In genomic region chr16:84293406-84293805, GRCh38 we compare ENCODE assay signal across 25 cellular contexts. TPM values are rescaled to one million over a fixed set of nuclear protein-coding genes. Genes with fewer than 3 reads are reported as not detected.
A peak's percentile ranks its signal among the peaks of the same experiment; 100 is the strongest.
DNase-seq lines count a peak whose midpoint lies in the region; ATAC-seq, FAIRE-seq and TF ChIP-seq lines count a peak whose summit lies in the region.
"Had no signal": no experiment of that assay in that cellular context is flagged by ENCODE, and none has a peak within 500 bp of the region (broad histone marks: within the 10 kb centered on the region; RNA-seq: fewer than 3 reads in every experiment).

No MANE protein-coding gene starts in this region.

- H3K9ac ChIP-seq in HepG2 (ENCODE audit: insufficient read depth, low read depth, low read length) (no peak overlapping the region), trophoblast cell (ENCODE audit: low read length) (no peak overlapping the region)
- H3K9ac ChIP-seq: GM23248 had no signal

- no peak overlapping the region for H3K14ac ChIP-seq in trophoblast cell (ENCODE audit: low read length)

- TF ChIP-seq EP300 in HepG2 (IDR thresholded peaks at IDR 0.05; ENCODE audit: low read depth in 2 of 2, low read length in 2 of 2) (no peak), HepG2 (CRISPR knock-in tag; IDR thresholded peaks at IDR 0.05; ENCODE audit: borderline replicate concordance) (no peak)

- H3K4me1 ChIP-seq in HepG2 (ENCODE audit: insufficient read depth, low read length) (no peaks in the 10 kb centered on the region), right lobe of liver (no peaks in the 10 kb centered on the region), esophagus squamous epithelium (peaks cover 9 to 31% (median 12%) of the 10 kb centered on the region in 3 donors), trophoblast cell (ENCODE audit: control insufficient read depth in 1 of 2, insufficient read depth in 2 of 2, low read length in 2 of 2) (peaks cover 3 to 4% of the 10 kb centered on the region in 2 experiments), A673 (ENCODE audit: insufficient read depth, low read length, poor library complexity, severe bottlenecking) (peaks cover 8% of the 10 kb centered on the region)
- H3K4me1 ChIP-seq: A549 had no signal

- H3K4me3 ChIP-seq in HepG2 (replicated peaks in 1 of 3; ENCODE audit: insufficient read depth in 1 of 3, low read depth in 2 of 3, low read length in 3 of 3) (no peak overlapping the region), right lobe of liver (no peak overlapping the region), esophagus squamous epithelium (no peak overlapping the region), trophoblast cell (ENCODE audit: low read depth, low read length) (peak overlapping the region; percentile 38), A673 (ENCODE audit: low read depth, low read length, poor library complexity, severe bottlenecking) (no peak overlapping the region)
- H3K4me3 ChIP-seq: A549, GM12878, GM23248 had no signal

- ATAC-seq in HepG2 (no peak), right lobe of liver (no peak), GM21576 (IDR thresholded peaks at IDR 0.05; ENCODE audit: unreplicated experiment) (no peak), HG03139 (IDR thresholded peaks at IDR 0.05; ENCODE audit: unreplicated experiment) (no peak)
- ATAC-seq: GM12878 had no signal

- no peak overlapping the region for H2AK5ac ChIP-seq in trophoblast cell (ENCODE audit: low read length)

- H3K27ac ChIP-seq in HepG2 (ENCODE audit: extremely low read length, insufficient read depth, low read length) (no peak overlapping the region), right lobe of liver (no peak overlapping the region), esophagus squamous epithelium (peak overlapping the region in 3 of 4 donors; percentile 82 to 86 (median 84)), trophoblast cell (ENCODE audit: low read depth, low read length) (no peak overlapping the region), A673 (ENCODE audit: low read depth, low read length, poor library complexity, severe bottlenecking) (no peak overlapping the region)
- H3K27ac ChIP-seq: 22Rv1, A549, GM23248, HL-60 had no signal

- no peak overlapping the region for H2AFZ ChIP-seq in HepG2 (ENCODE audit: low read length)
- no peak overlapping the region for H2AFZ ChIP-seq in trophoblast cell (ENCODE audit: insufficient read depth, low read length, poor library complexity)
- H2AFZ ChIP-seq: GM23248 had no signal

- no peaks in the 10 kb centered on the region for H3K9me3 ChIP-seq in HepG2 (ENCODE audit: low read length)
- no peaks in the 10 kb centered on the region for H3K9me3 ChIP-seq in right lobe of liver
- H3K9me3 ChIP-seq in esophagus squamous epithelium = no peaks in the 10 kb centered on the region
- H3K9me3 ChIP-seq in trophoblast cell (ENCODE audit: insufficient read depth, low read depth, low read length) = peaks cover 2% of the 10 kb centered on the region
- H3K9me3 ChIP-seq in A673 (ENCODE audit: low read depth, low read length, poor library complexity, severe bottlenecking) = no peaks in the 10 kb centered on the region
- H3K9me3 ChIP-seq: A549 had no signal

- H4K20me1 ChIP-seq in HepG2 (ENCODE audit: insufficient read depth, low read length) = no peaks in the 10 kb centered on the region

- no peak overlapping the region for H2BK5ac ChIP-seq in trophoblast cell (ENCODE audit: low read depth, low read length, poor library complexity)

- intact Hi-C loops in HepG2 (cut with micrococcal nuclease; ENCODE audit: unreplicated experiment) (no loop called here), right lobe of liver (cut with DNase I) (no loop called here), esophagus squamous epithelium (cut with DNase I) (no loop called here), A673 (cut with micrococcal nuclease; ENCODE audit: unreplicated experiment) (no loop called here)

- H3K79me1 ChIP-seq in trophoblast cell (ENCODE audit: low read length) = no peaks in the 10 kb centered on the region

- no peak overlapping the region for H4K8ac ChIP-seq in trophoblast cell (ENCODE audit: low read depth, low read length)

- H3K4me2 ChIP-seq in HepG2 (ENCODE audit: low read depth, low read length) (no peak overlapping the region), trophoblast cell (ENCODE audit: low read length) (no peak overlapping the region)
- H3K4me2 ChIP-seq: A549 had no signal

- DNase-seq in HepG2 (ENCODE audit: low spot score) = no peak
- no peak for DNase-seq in right lobe of liver
- DNase-seq in esophagus squamous epithelium (lab: John Stamatoyannopoulos, UW) = no peak
- DNase-seq in trophoblast cell = no peak
- no peak for DNase-seq in A673 (ENCODE audit: low spot score)
- DNase-seq: C1 segment of cervical spinal cord; CD4-positive, CD25-positive, alpha-beta regulatory T cell; CD8-positive, alpha-beta memory T cell; COR-L47; DMS 273 treated with DMSO at 0.1 percent for 48 hours; DMS53; DND-41; EL; GM23248; HCEC 1CT had no signal

- in situ Hi-C loops in HepG2 (cut with HindIII; ENCODE audit: extremely low pct_ligation_motif_present, low pct_unique_long_range_greater_than_20kb) = no loop called here

- H3K79me2 ChIP-seq in HepG2 (ENCODE audit: insufficient read depth, low read length) = no peaks in the 10 kb centered on the region
- no peaks in the 10 kb centered on the region for H3K79me2 ChIP-seq in trophoblast cell (ENCODE audit: control insufficient read depth, insufficient read depth, low read length, poor library complexity)

- no peak for TF ChIP-seq RAD21 in HepG2 (CRISPR knock-in tag; IDR thresholded peaks at IDR 0.05)

- no peak overlapping the region for H3K23ac ChIP-seq in trophoblast cell (ENCODE audit: low read length)

- no peak overlapping the region for H4K12ac ChIP-seq in trophoblast cell (ENCODE audit: low read depth, low read length)

- BruUV-seq in HepG2 (replicated peaks; lab: Mats Ljungman, UMichigan) (no TSS peak), A673 (replicated peaks; lab: Mats Ljungman, UMichigan) (no TSS peak)

- H3K27me3 ChIP-seq in HepG2 (ENCODE audit: control insufficient read depth in 1 of 2, insufficient read depth in 2 of 2, low read length in 2 of 2) (peaks cover 29 to 92% of the 10 kb centered on the region in 2 experiments), right lobe of liver (no peaks in the 10 kb centered on the region), esophagus squamous epithelium (peaks cover 0 to 36% (median 0%) of the 10 kb centered on the region in 4 donors), trophoblast cell (ENCODE audit: insufficient read depth, low read length) (no peaks in the 10 kb centered on the region), A673 (replicated peaks; ENCODE audit: insufficient read depth, low read depth, low read length, poor library complexity) (peaks cover 5% of the 10 kb centered on the region)

- FAIRE-seq in HepG2 (lab: Jason Lieb, UNC) = no peak
- FAIRE-seq: A549, GM12878, H54 had no signal

- H3K36me3 ChIP-seq in HepG2 (replicated peaks in 1 of 2; ENCODE audit: control insufficient read depth in 1 of 2, insufficient read depth in 2 of 2, low read length in 2 of 2) = no peaks in the 10 kb centered on the region
- no peaks in the 10 kb centered on the region for H3K36me3 ChIP-seq in right lobe of liver
- H3K36me3 ChIP-seq in esophagus squamous epithelium = no peaks in the 10 kb centered on the region
- H3K36me3 ChIP-seq in trophoblast cell (ENCODE audit: control insufficient read depth in 1 of 2, insufficient read depth in 2 of 2, low read length in 2 of 2) = no peaks in the 10 kb centered on the region
- H3K36me3 ChIP-seq in A673 (ENCODE audit: insufficient read depth, low read length, poor library complexity, severe bottlenecking) = no peaks in the 10 kb centered on the region

- no peak overlapping the region for H3K4ac ChIP-seq in trophoblast cell (ENCODE audit: low read depth, low read length)

- H3K18ac ChIP-seq in trophoblast cell (ENCODE audit: low read length) = no peak overlapping the region

- POLR2A ChIA-PET in HepG2 (lab: Yijun Ruan, JAX) = no interaction called here
- POLR2A ChIA-PET in A673 (lab: Charles Lee; ENCODE audit: low non-redundant PET) = no interaction called here

- WGBS in HepG2 (ENCODE audit: low lambda C conversion rate) = 31% methylated on average over 5 of the region's 5 CpGs
- 100% methylated on average over 1 of the region's 5 CpGs for WGBS in right lobe of liver (ENCODE audit: insufficient coverage, low coverage, low lambda C conversion rate, missing lambda C conversion rate)
- 88 to 90% methylated on average over 1 to 2 of the region's 5 CpGs for WGBS in esophagus squamous epithelium, 2 donors
- WGBS in trophoblast cell (ENCODE audit: extremely low coverage, insufficient coverage, insufficient read length) = no CpG with 5 or more reads among the region's 5 CpGs

- H4K91ac ChIP-seq in trophoblast cell (ENCODE audit: low read depth, low read length) = no peak overlapping the region

- H2BK120ac ChIP-seq in trophoblast cell (ENCODE audit: insufficient read depth, low read length, poor library complexity) = no peak overlapping the region

- no peak for TF ChIP-seq CTCF in HepG2 (CRISPR knock-in tag; IDR thresholded peaks at IDR 0.05)
- no peak for TF ChIP-seq CTCF in right lobe of liver (IDR thresholded peaks at IDR 0.05)
- no peak for TF ChIP-seq CTCF in esophagus squamous epithelium (IDR thresholded peaks at IDR 0.05)
- TF ChIP-seq CTCF in A673 (conservative IDR thresholded peaks at IDR 0.05; ENCODE audit: low read depth, low read length) = no peak

- H2BK12ac ChIP-seq in trophoblast cell (ENCODE audit: low read length) = no peak overlapping the region

- CTCF ChIA-PET in HepG2 (lab: Yijun Ruan, JAX; ENCODE audit: low intra/inter-chr PET ratio, low total read pairs) = no interaction called here
- CTCF ChIA-PET in A673 (lab: Charles Lee) = no interaction called here

- TF ChIP-seq POLR2A in HepG2 (IDR thresholded peaks at IDR 0.05; ENCODE audit: insufficient read depth in 1 of 2, low read depth in 2 of 2, low read length in 2 of 2) (no peak), right lobe of liver (IDR thresholded peaks at IDR 0.05) (no peak), esophagus squamous epithelium (IDR thresholded peaks at IDR 0.05) (no peak)

RNA-seq across cellular contexts. Expression of gene WFDC1, which starts 1.3 kb away (rescaled TPM):
- total RNA-seq in HepG2 (2016; rRNA removed; fragmentation: Illumina TruSeq; extraction: Trizol) (not detected in 2 replicates), right lobe of liver (1 to 10 TPM in 4 of 6 experiments, under 1 TPM in 2; 0.64 to 5.0 (median 2.3) TPM), esophagus squamous epithelium (1 to 10 TPM; 2.3 to 7.6 (median 5.0) TPM), A673 (2021) (not detected in 2 replicates)
- total RNA-seq in HepG2 (2016; cell fraction: cytosol; rRNA removed; fragmentation: Illumina TruSeq; extraction: Trizol; ENCODE audit: low read depth) = not detected in 2 replicates
- total RNA-seq in HepG2 (2016; cell fraction: insoluble cytoplasmic fraction; rRNA removed; fragmentation: Illumina TruSeq; extraction: Trizol) = not detected in 2 replicates
- not detected in 2 replicates for total RNA-seq in HepG2 (2016; cell fraction: membrane; rRNA removed; fragmentation: Illumina TruSeq; extraction: Trizol)
- not detected in 2 replicates for total RNA-seq in HepG2 (2016; cell fraction: nucleus; rRNA removed; fragmentation: Illumina TruSeq; extraction: Trizol)
- not detected in 2 replicates for polyA plus RNA-seq in HepG2 (2011; rRNA removed)
- polyA plus RNA-seq in HepG2 (2011; cell fraction: cytosol; rRNA removed) = not detected in 2 replicates
- polyA plus RNA-seq in HepG2 (2011; cell fraction: nucleus; rRNA removed) = not detected in 2 replicates
- not detected in 2 replicates for polyA plus RNA-seq in HepG2 (2012)
- not detected in 2 replicates for polyA plus RNA-seq in HepG2 (2016; cell fraction: cytosol; fragmentation: Illumina TruSeq; extraction: Trizol; ENCODE audit: low read depth)
- not detected in 2 replicates for polyA plus RNA-seq in HepG2 (2016; cell fraction: insoluble cytoplasmic fraction; fragmentation: Illumina TruSeq; extraction: Trizol; ENCODE audit: low read depth)
- not detected in 2 replicates for polyA plus RNA-seq in HepG2 (2016; cell fraction: membrane; fragmentation: Illumina TruSeq; extraction: Trizol; ENCODE audit: low read depth)
- not detected in 2 replicates for polyA plus RNA-seq in HepG2 (2016; cell fraction: nucleus; fragmentation: Illumina TruSeq; extraction: Trizol; ENCODE audit: insufficient read depth, low read depth)
- 0.05 TPM in 1 of 2 replicates, not detected in the other for polyA minus RNA-seq in HepG2 (2011; rRNA and poly(A)+ RNA removed; ENCODE audit: low replicate concordance)
- polyA minus RNA-seq in HepG2 (2011; cell fraction: cytosol; rRNA and poly(A)+ RNA removed) = not detected in 2 replicates
- not detected in 2 replicates for polyA minus RNA-seq in HepG2 (2011; cell fraction: nucleus; rRNA and poly(A)+ RNA removed)
- 0.29 and 0.42 TPM in 2 replicates for polyA plus RNA-seq in trophoblast cell (2013)
- total RNA-seq: CD4-positive, CD25-positive, alpha-beta regulatory T cell; CD8-positive, alpha-beta memory T cell; G401; GM12878 had no signal
- polyA plus RNA-seq: A549; CD4-positive, CD25-positive, alpha-beta regulatory T cell; CD8-positive, alpha-beta memory T cell; GM12878 had no signal

RNA-seq across cellular contexts. Expression of gene KCNG4, which starts 53.6 kb away (rescaled TPM):
- total RNA-seq in HepG2 (2016; rRNA removed; fragmentation: Illumina TruSeq; extraction: Trizol) = not detected in 2 replicates
- not detected in 2 replicates for total RNA-seq in HepG2 (2016; cell fraction: cytosol; rRNA removed; fragmentation: Illumina TruSeq; extraction: Trizol; ENCODE audit: low read depth)
- not detected in 2 replicates for total RNA-seq in HepG2 (2016; cell fraction: insoluble cytoplasmic fraction; rRNA removed; fragmentation: Illumina TruSeq; extraction: Trizol)
- total RNA-seq in HepG2 (2016; cell fraction: membrane; rRNA removed; fragmentation: Illumina TruSeq; extraction: Trizol) = not detected in 2 replicates
- not detected in 2 replicates for total RNA-seq in HepG2 (2016; cell fraction: nucleus; rRNA removed; fragmentation: Illumina TruSeq; extraction: Trizol)
- polyA plus RNA-seq in HepG2 (2011; rRNA removed) = not detected in 2 replicates
- not detected in 2 replicates for polyA plus RNA-seq in HepG2 (2011; cell fraction: cytosol; rRNA removed)
- polyA plus RNA-seq in HepG2 (2011; cell fraction: nucleus; rRNA removed) = not detected in 2 replicates
- not detected in 2 replicates for polyA plus RNA-seq in HepG2 (2012)
- polyA plus RNA-seq in HepG2 (2016; cell fraction: cytosol; fragmentation: Illumina TruSeq; extraction: Trizol; ENCODE audit: low read depth) = not detected in 2 replicates
- not detected in 2 replicates for polyA plus RNA-seq in HepG2 (2016; cell fraction: insoluble cytoplasmic fraction; fragmentation: Illumina TruSeq; extraction: Trizol; ENCODE audit: low read depth)
- not detected in 2 replicates for polyA plus RNA-seq in HepG2 (2016; cell fraction: membrane; fragmentation: Illumina TruSeq; extraction: Trizol; ENCODE audit: low read depth)
- polyA plus RNA-seq in HepG2 (2016; cell fraction: nucleus; fragmentation: Illumina TruSeq; extraction: Trizol; ENCODE audit: insufficient read depth, low read depth) = not detected in 2 replicates
- polyA minus RNA-seq in HepG2 (2011; rRNA and poly(A)+ RNA removed; ENCODE audit: low replicate concordance) = 0.02 TPM in 1 of 2 replicates, not detected in the other
- not detected in 2 replicates for polyA minus RNA-seq in HepG2 (2011; cell fraction: cytosol; rRNA and poly(A)+ RNA removed)
- not detected in 2 replicates for polyA minus RNA-seq in HepG2 (2011; cell fraction: nucleus; rRNA and poly(A)+ RNA removed)
- not detected for total RNA-seq in right lobe of liver
- not detected for total RNA-seq in esophagus squamous epithelium
- polyA plus RNA-seq in trophoblast cell (2013) = not detected in 2 replicates
- total RNA-seq in A673 (2021) = not detected in 2 replicates
- total RNA-seq: CD4-positive, CD25-positive, alpha-beta regulatory T cell; CD8-positive, alpha-beta memory T cell; G401; GM12878; GM23248; HT1080 had no signal
- polyA plus RNA-seq: A549; AG04450; CD4-positive, CD25-positive, alpha-beta regulatory T cell; CD8-positive, alpha-beta memory T cell; GM12878; GM23248 had no signal

Comparison
In these comparisons a context has a peak if more than half of its experiments do, and no peak if none do; other contexts are left out.
1. H3K27ac ChIP-seq: peak in esophagus squamous epithelium (3 of 4); none in HepG2 (single experiment), right lobe of liver (0 of 3), trophoblast cell (single experiment) and A673 (single experiment).